ENCODE assay signal across 1 cellular context in genomic region chr7:125255793-125256192, GRCh38.
TF ChIP-seq lines count a peak whose summit lies in the region.

No MANE protein-coding gene starts in this region.

TF ChIP-seq in WTC11, 78 proteins besides CTCF, POLR2A, EP300 and RAD21 (continued from another document):
- TF ChIP-seq ARID4B (CRISPR knock-in tag; IDR thresholded peaks at IDR 0.05; ENCODE audit: borderline replicate concordance) (no peak), E2F5 (CRISPR knock-in tag; IDR thresholded peaks at IDR 0.05) (no peak), ZNF416 (CRISPR knock-in tag; IDR thresholded peaks at IDR 0.05) (no peak), ELF4 (CRISPR knock-in tag; IDR thresholded peaks at IDR 0.05; ENCODE audit: low read depth) (no peak), MYBL2 (CRISPR knock-in tag; IDR thresholded peaks at IDR 0.05) (no peak), GRHL2 (CRISPR knock-in tag; IDR thresholded peaks at IDR 0.05; ENCODE audit: insufficient replicate concordance, severe bottlenecking) (no peak), ZBTB21 (CRISPR knock-in tag; IDR thresholded peaks at IDR 0.05; ENCODE audit: borderline replicate concordance) (no peak)
